Comparison of ENCODE assay signal across 1 cellular context in the genomic region with DNA sequence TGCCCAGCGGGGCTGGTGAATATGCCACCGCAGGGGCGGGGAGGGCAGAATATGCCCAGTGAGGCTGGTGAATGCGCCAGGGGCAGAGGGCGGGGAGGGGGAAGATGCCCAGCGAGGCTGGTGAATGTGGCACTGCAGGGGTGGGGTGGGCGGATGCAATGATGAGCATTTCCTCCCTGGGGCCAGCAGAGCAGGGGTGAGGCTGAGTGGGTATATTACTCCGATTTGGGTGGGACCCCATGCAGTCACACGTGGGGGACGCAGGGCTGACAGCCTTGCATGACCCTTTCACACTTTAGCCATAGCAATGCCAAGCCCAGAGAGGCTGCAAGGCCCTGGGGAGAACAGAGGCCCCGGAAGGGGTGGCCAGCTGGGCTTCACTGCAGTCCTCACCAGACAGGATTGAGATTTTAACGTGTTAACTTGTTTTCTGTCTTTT.
TF ChIP-seq lines count a peak whose summit lies in the region.

No MANE protein-coding gene starts in this region.

TF ChIP-seq in GM12878, 131 proteins besides CTCF, POLR2A, EP300 and RAD21:
- TF ChIP-seq ESRRA (IDR thresholded peaks at IDR 0.05; ENCODE audit: low read length): no peak
- no peak for TF ChIP-seq CBFB (IDR thresholded peaks at IDR 0.05; ENCODE audit: low read depth)
- TF ChIP-seq, protein P1, sequence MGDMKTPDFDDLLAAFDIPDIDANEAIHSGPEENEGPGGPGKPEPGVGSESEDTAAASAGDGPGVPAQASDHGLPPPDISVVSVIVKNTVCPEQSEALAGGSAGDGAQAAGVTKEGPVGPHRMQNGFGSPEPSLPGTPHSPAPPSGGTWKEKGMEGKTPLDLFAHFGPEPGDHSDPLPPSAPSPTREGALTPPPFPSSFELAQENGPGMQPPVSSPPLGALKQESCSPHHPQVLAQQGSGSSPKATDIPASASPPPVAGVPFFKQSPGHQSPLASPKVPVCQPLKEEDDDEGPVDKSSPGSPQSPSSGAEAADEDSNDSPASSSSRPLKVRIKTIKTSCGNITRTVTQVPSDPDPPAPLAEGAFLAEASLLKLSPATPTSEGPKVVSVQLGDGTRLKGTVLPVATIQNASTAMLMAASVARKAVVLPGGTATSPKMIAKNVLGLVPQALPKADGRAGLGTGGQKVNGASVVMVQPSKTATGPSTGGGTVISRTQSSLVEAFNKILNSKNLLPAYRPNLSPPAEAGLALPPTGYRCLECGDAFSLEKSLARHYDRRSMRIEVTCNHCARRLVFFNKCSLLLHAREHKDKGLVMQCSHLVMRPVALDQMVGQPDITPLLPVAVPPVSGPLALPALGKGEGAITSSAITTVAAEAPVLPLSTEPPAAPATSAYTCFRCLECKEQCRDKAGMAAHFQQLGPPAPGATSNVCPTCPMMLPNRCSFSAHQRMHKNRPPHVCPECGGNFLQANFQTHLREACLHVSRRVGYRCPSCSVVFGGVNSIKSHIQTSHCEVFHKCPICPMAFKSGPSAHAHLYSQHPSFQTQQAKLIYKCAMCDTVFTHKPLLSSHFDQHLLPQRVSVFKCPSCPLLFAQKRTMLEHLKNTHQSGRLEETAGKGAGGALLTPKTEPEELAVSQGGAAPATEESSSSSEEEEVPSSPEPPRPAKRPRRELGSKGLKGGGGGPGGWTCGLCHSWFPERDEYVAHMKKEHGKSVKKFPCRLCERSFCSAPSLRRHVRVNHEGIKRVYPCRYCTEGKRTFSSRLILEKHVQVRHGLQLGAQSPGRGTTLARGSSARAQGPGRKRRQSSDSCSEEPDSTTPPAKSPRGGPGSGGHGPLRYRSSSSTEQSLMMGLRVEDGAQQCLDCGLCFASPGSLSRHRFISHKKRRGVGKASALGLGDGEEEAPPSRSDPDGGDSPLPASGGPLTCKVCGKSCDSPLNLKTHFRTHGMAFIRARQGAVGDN (IDR thresholded peaks at IDR 0.05): peak; percentile 63; the same call in 1 of the 2 replicates
- no peak for TF ChIP-seq IKZF1 (conservative IDR thresholded peaks at IDR 0.05)
- no peak for TF ChIP-seq SUPT20H (IDR thresholded peaks at IDR 0.05; ENCODE audit: borderline replicate concordance, control insufficient read depth, low read depth, low read length)
- TF ChIP-seq HDGF (IDR thresholded peaks at IDR 0.05): 0 out of 2 replicates have a peak, but pooled peaks have one; percentile 41
- no peak for TF ChIP-seq CEBPB (IDR thresholded peaks at IDR 0.05; ENCODE audit: borderline replicate concordance in 1 of 2, low read depth in 2 of 2, low read length in 2 of 2)
- no peak for TF ChIP-seq TAF1 (IDR thresholded peaks at IDR 0.05; ENCODE audit: borderline replicate concordance, low read depth, low read length)
- TF ChIP-seq IRF4 (IDR thresholded peaks at IDR 0.05; ENCODE audit: low read depth, low read length): 0 out of 2 replicates have a peak, but pooled peaks have one; percentile 9
